ENCODE assay signal across 14 cellular contexts in the genomic region with DNA sequence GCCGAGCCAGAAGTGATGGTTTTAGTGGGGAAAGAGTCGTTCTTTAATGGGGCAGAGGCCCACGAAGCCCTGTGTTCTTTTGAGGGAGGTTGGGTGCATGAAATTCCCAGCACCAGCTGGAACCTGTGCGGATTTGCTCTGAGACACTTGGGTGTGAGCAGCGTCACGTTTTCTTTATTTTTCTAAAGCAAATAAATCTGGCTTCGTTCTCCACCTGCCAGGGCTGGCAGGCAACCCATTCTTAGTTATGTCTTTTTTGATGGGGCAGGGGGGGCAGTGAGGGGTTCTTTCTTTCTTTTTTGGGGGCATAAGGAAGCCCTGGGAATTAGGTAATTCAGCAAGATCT.
A peak's percentile ranks its signal among the peaks of the same experiment; 100 is the strongest.
DNase-seq lines count a peak whose midpoint lies in the region; ATAC-seq and TF ChIP-seq lines count a peak whose summit lies in the region.
"Had no signal": no experiment of that assay in that cellular context is flagged by ENCODE, and none has a peak within 500 bp of the region (broad histone marks: within the 10 kb centered on the region; RNA-seq: fewer than 3 reads in every experiment).

No MANE protein-coding gene starts in this region.

- peaks cover 27% of the 10 kb centered on the region for H3K4me1 Mint-ChIP-seq in Calu3 (ENCODE audit: low read depth, unreplicated experiment)
- peaks cover 17% of the 10 kb centered on the region for H3K4me1 Mint-ChIP-seq in nephron
- H3K4me1 Mint-ChIP-seq in activated CD4-positive, alpha-beta memory T cell treated with anti-CD3 and anti-CD28 coated beads, Interleukin-2, amount 10 ng/mL, durations not matched to agents 7 days and 5 days: no peaks in the 10 kb centered on the region
- H3K4me1 Mint-ChIP-seq: CD14-positive monocyte; stimulated activated naive CD8-positive, alpha-beta T cell treated with anti-CD3 and anti-CD28 coated beads, Interleukin-15, amount 100 ng/mL, for 72 hours had no signal

- peaks cover 17% of the 10 kb centered on the region for H3K4me1 ChIP-seq in adipocyte (ENCODE audit: control insufficient read depth, insufficient read depth, low read length)
- H3K4me1 ChIP-seq: spleen had no signal

- POLR2A ChIA-PET in activated CD4-positive, alpha-beta memory T cell treated with anti-CD3 and anti-CD28 coated beads, Interleukin-2, amount 10 ng/mL, durations not matched to agents 7 days and 5 days (lab: Charles Lee): no interaction called here

- H3K36me3 Mint-ChIP-seq in Calu3 (ENCODE audit: insufficient read depth, unreplicated experiment): peaks cover 14% of the 10 kb centered on the region
- H3K36me3 Mint-ChIP-seq in nephron (ENCODE audit: low read depth): no peaks in the 10 kb centered on the region
- no peaks in the 10 kb centered on the region for H3K36me3 Mint-ChIP-seq in activated CD4-positive, alpha-beta memory T cell treated with anti-CD3 and anti-CD28 coated beads, Interleukin-2, amount 10 ng/mL, durations not matched to agents 7 days and 5 days (ENCODE audit: low read depth)
- H3K36me3 Mint-ChIP-seq: CD14-positive monocyte had no signal

- H3K9ac ChIP-seq in adipocyte (ENCODE audit: low read length): no peak overlapping the region

- no peak for TF ChIP-seq CTCF in Calu3 (IDR thresholded peaks at IDR 0.05; ENCODE audit: unreplicated experiment)
- no peak for TF ChIP-seq CTCF in nephron (IDR thresholded peaks at IDR 0.05; ENCODE audit: unreplicated experiment in 3 of 3)

- H3K9me3 Mint-ChIP-seq in Calu3 (ENCODE audit: low read depth, unreplicated experiment): peaks cover 9% of the 10 kb centered on the region
- H3K9me3 Mint-ChIP-seq in nephron: no peaks in the 10 kb centered on the region
- H3K9me3 Mint-ChIP-seq in activated CD4-positive, alpha-beta memory T cell treated with anti-CD3 and anti-CD28 coated beads, Interleukin-2, amount 10 ng/mL, durations not matched to agents 7 days and 5 days: peaks cover 2% of the 10 kb centered on the region
- H3K9me3 Mint-ChIP-seq: stimulated activated naive CD8-positive, alpha-beta T cell treated with anti-CD3 and anti-CD28 coated beads, Interleukin-15, amount 100 ng/mL, for 72 hours had no signal

- BruUV-seq in Calu3 (replicated peaks; lab: Mats Ljungman, UMichigan): TSS peak; percentile 72

- no peaks in the 10 kb centered on the region for H3K9me3 ChIP-seq in MG63
- no peaks in the 10 kb centered on the region for H3K9me3 ChIP-seq in adipocyte (ENCODE audit: control insufficient read depth, low read length)
- H3K9me3 ChIP-seq: gastroesophageal sphincter, spleen had no signal

- H3K27me3 ChIP-seq in MG63 (no peaks in the 10 kb centered on the region), adipocyte (replicated peaks; ENCODE audit: control insufficient read depth, insufficient read depth, low read length) (peaks cover 9% of the 10 kb centered on the region)
- H3K27me3 ChIP-seq: gastroesophageal sphincter had no signal

- no peak for DNase-seq in Calu3
- peak; percentile 59 for DNase-seq in MG63
- DNase-seq in adipocyte (ENCODE audit: low read depth): no peak
- DNase-seq in activated CD4-positive, alpha-beta memory T cell treated with anti-CD3 and anti-CD28 coated beads, Interleukin-2, amount 10 ng/mL, durations not matched to agents 7 days and 5 days: no peak
- no peak for DNase-seq in mesenteric fat pad (ENCODE audit: low spot score)
- no peak for DNase-seq in OCI-M1 (lab: John Stamatoyannopoulos, UW)
- DNase-seq: caudate nucleus; NCI-H526; spleen; stimulated activated naive CD8-positive, alpha-beta T cell treated with anti-CD3 and anti-CD28 coated beads, Interleukin-15, amount 100 ng/mL, for 72 hours had no signal

- H3K4me3 Mint-ChIP-seq in Calu3 (ENCODE audit: low read depth, unreplicated experiment): peak overlapping the region; percentile 52
- H3K4me3 Mint-ChIP-seq in nephron: peak overlapping the region; percentile 17 to 56 (median 34)
- H3K4me3 Mint-ChIP-seq in activated CD4-positive, alpha-beta memory T cell treated with anti-CD3 and anti-CD28 coated beads, Interleukin-2, amount 10 ng/mL, durations not matched to agents 7 days and 5 days: no peak overlapping the region
- H3K4me3 Mint-ChIP-seq: CD14-positive monocyte; stimulated activated naive CD8-positive, alpha-beta T cell treated with anti-CD3 and anti-CD28 coated beads, Interleukin-15, amount 100 ng/mL, for 72 hours had no signal

- ATAC-seq in GM18870 (IDR thresholded peaks at IDR 0.05; ENCODE audit: unreplicated experiment): no peak
- ATAC-seq: stimulated activated naive CD8-positive, alpha-beta T cell treated with anti-CD3 and anti-CD28 coated beads, Interleukin-15, amount 100 ng/mL, for 72 hours had no signal

- H3K36me3 ChIP-seq in MG63 (no peaks in the 10 kb centered on the region), adipocyte (ENCODE audit: control insufficient read depth, insufficient read depth, low read length, severe bottlenecking) (no peaks in the 10 kb centered on the region)
- H3K36me3 ChIP-seq: gastroesophageal sphincter, spleen had no signal

- H3K27me3 Mint-ChIP-seq in Calu3 (ENCODE audit: unreplicated experiment) (peaks cover 9% of the 10 kb centered on the region), nephron (ENCODE audit: low read depth) (peaks cover 11% of the 10 kb centered on the region)
- peaks cover 6% of the 10 kb centered on the region for H3K27me3 Mint-ChIP-seq in activated CD4-positive, alpha-beta memory T cell treated with anti-CD3 and anti-CD28 coated beads, Interleukin-2, amount 10 ng/mL, durations not matched to agents 7 days and 5 days
- H3K27me3 Mint-ChIP-seq: stimulated activated naive CD8-positive, alpha-beta T cell treated with anti-CD3 and anti-CD28 coated beads, Interleukin-15, amount 100 ng/mL, for 72 hours had no signal

- CTCF ChIA-PET in Calu3 (lab: Charles Lee): interaction anchor here (0.6 to 0.8 kb wide), 4 partner anchors 42 to 527 kb away, joined by 4 read pairs; no protein-coding TSS in a partner anchor
- CTCF ChIA-PET in activated CD4-positive, alpha-beta memory T cell treated with anti-CD3 and anti-CD28 coated beads, Interleukin-2, amount 10 ng/mL, durations not matched to agents 7 days and 5 days (lab: Charles Lee): no interaction called here

- H3K4me3 ChIP-seq in MG63: peak overlapping the region; percentile 20; the same call in 1 of the 2 replicates
- H3K4me3 ChIP-seq in adipocyte (ENCODE audit: low read length): peak overlapping the region; percentile 18
- H3K4me3 ChIP-seq: spleen had no signal

- intact Hi-C loops in Calu3 (cut with micrococcal nuclease; ENCODE audit: unreplicated experiment): loop anchor here (5.0 kb wide), 2 partner anchors 115 to 575 kb away; partner anchors contain the start of gene NUAK1

- H3K27ac Mint-ChIP-seq in Calu3 (ENCODE audit: unreplicated experiment) (peak overlapping the region; percentile 70), nephron (peak overlapping the region; percentile 57 to 86 (median 71))
- H3K27ac Mint-ChIP-seq in activated CD4-positive, alpha-beta memory T cell treated with anti-CD3 and anti-CD28 coated beads, Interleukin-2, amount 10 ng/mL, durations not matched to agents 7 days and 5 days: no peak overlapping the region
- H3K27ac Mint-ChIP-seq: CD14-positive monocyte; stimulated activated naive CD8-positive, alpha-beta T cell treated with anti-CD3 and anti-CD28 coated beads, Interleukin-15, amount 100 ng/mL, for 72 hours had no signal
